8 cellular contexts compared by ENCODE assay signal in genomic region chr7:148940702-148941597, GRCh38. TPM values are rescaled to one million over a fixed set of nuclear protein-coding genes. Genes with fewer than 3 reads are reported as not detected.
DNase-seq lines count a peak whose midpoint lies in the region; ATAC-seq, FAIRE-seq and TF ChIP-seq lines count a peak whose summit lies in the region.

No MANE protein-coding gene starts in this region.

- H3K36me3 ChIP-seq in pancreas (no peaks in the 10 kb centered on the region), tibial nerve (no peaks in the 10 kb centered on the region)

- peak in 1 of 2 donors; percentile 38 for TF ChIP-seq POLR2A in tibial nerve (IDR thresholded peaks at IDR 0.05)

- no peaks in the 10 kb centered on the region for H3K36me3 Mint-ChIP-seq in activated naive CD8-positive, alpha-beta T cell treated with anti-CD3 and anti-CD28 coated beads, Interleukin-2, amount 10 ng/mL, durations not matched to agents 7 days and 5 days

- intact Hi-C loops in Right ventricle myocardium superior (cut with DNase I) (loop anchor here (2.0 kb wide), 1 partner anchor 56 kb away; the partner anchor contains the start of gene EZH2), pancreas (cut with DNase I) (no loop called here)

- POLR2A ChIA-PET in activated naive CD8-positive, alpha-beta T cell treated with anti-CD3 and anti-CD28 coated beads, Interleukin-2, amount 10 ng/mL, durations not matched to agents 7 days and 5 days (lab: Charles Lee), result interaction anchor here (0.6 to 2.4 kb wide), 14 partner anchors 10 to 243 kb away, joined by 3 to 58 read pairs (median 4); partner anchors contain the start of genes CUL1 and EZH2

- peaks cover 10% of the 10 kb centered on the region for H3K4me1 Mint-ChIP-seq in activated naive CD8-positive, alpha-beta T cell treated with anti-CD3 and anti-CD28 coated beads, Interleukin-2, amount 10 ng/mL, durations not matched to agents 7 days and 5 days

- H3K27me3 ChIP-seq in pancreas, result no peaks in the 10 kb centered on the region
- H3K27me3 ChIP-seq in tibial nerve, result no peaks in the 10 kb centered on the region

- H3K4me3 ChIP-seq in pancreas, result peak overlapping the region; percentile 70 to 81 (median 76)
- peak overlapping the region; percentile 66 to 87 (median 76) for H3K4me3 ChIP-seq in tibial nerve

- peak; percentile 43 for FAIRE-seq in pancreas (lab: Jason Lieb, UNC)

- peak in 1 of 2 donors; percentile 79 for TF ChIP-seq EP300 in tibial nerve (IDR thresholded peaks at IDR 0.05)

- H3K4me1 ChIP-seq in pancreas, result peaks cover 4 to 8% (median 5%) of the 10 kb centered on the region in 3 donors
- H3K4me1 ChIP-seq in tibial nerve, result peaks cover 0 to 20% (median 3%) of the 10 kb centered on the region in 4 donors

- peak overlapping the region; percentile 98 for H3K27ac Mint-ChIP-seq in activated naive CD8-positive, alpha-beta T cell treated with anti-CD3 and anti-CD28 coated beads, Interleukin-2, amount 10 ng/mL, durations not matched to agents 7 days and 5 days

- no peaks in the 10 kb centered on the region for H3K27me3 Mint-ChIP-seq in activated naive CD8-positive, alpha-beta T cell treated with anti-CD3 and anti-CD28 coated beads, Interleukin-2, amount 10 ng/mL, durations not matched to agents 7 days and 5 days

- peak overlapping the region; percentile 92 for H3K4me3 Mint-ChIP-seq in activated naive CD8-positive, alpha-beta T cell treated with anti-CD3 and anti-CD28 coated beads, Interleukin-2, amount 10 ng/mL, durations not matched to agents 7 days and 5 days

- H3K9me3 Mint-ChIP-seq in activated naive CD8-positive, alpha-beta T cell treated with anti-CD3 and anti-CD28 coated beads, Interleukin-2, amount 10 ng/mL, durations not matched to agents 7 days and 5 days, result no peaks in the 10 kb centered on the region

- DNase-seq in GM10266 (ENCODE audit: extremely low spot score) (peak; percentile 75), NCI-H1092 (lab: John Stamatoyannopoulos, UW) (peak; percentile 70), SKM-1 treated with dmso at 0.1 percent for 144 hours (lab: John Stamatoyannopoulos, UW; ENCODE audit: unreplicated experiment) (peak; percentile 38), Right ventricle myocardium superior (peak; percentile 90), pancreas (peak; percentile 68 to 89 (median 79)), tibial nerve (ENCODE audit: low spot score in 2 of 2) (peak; percentile 49 to 68)
- DNase-seq in activated naive CD8-positive, alpha-beta T cell treated with anti-CD3 and anti-CD28 coated beads, Interleukin-2, amount 10 ng/mL, durations not matched to agents 7 days and 5 days, result peak; percentile 77

- 0% methylated on average over 43 of the region's 43 CpGs for WGBS in pancreas, 2 donors
- WGBS in tibial nerve, 2 donors, result 1% methylated on average over 28 to 43 of the region's 43 CpGs

- no peaks in the 10 kb centered on the region for H3K9me3 ChIP-seq in pancreas
- H3K9me3 ChIP-seq in tibial nerve, result no peaks in the 10 kb centered on the region

- peak overlapping the region; percentile 83 to 93 (median 90) for H3K27ac ChIP-seq in pancreas
- H3K27ac ChIP-seq in tibial nerve, result peak overlapping the region; percentile 90 to 96 (median 94)

- TF ChIP-seq CTCF in GM10266 (IDR thresholded peaks at IDR 0.05; ENCODE audit: control insufficient read depth, insufficient read depth, low read depth, missing control alignments) (no peak), pancreas (IDR thresholded peaks at IDR 0.05) (no peak), tibial nerve (IDR thresholded peaks at IDR 0.05) (peak in 1 of 5 experiments; percentile 16)

- peak; percentile 67 for ATAC-seq in HG02571 (IDR thresholded peaks at IDR 0.05; ENCODE audit: unreplicated experiment)
- ATAC-seq in activated naive CD8-positive, alpha-beta T cell treated with anti-CD3 and anti-CD28 coated beads, Interleukin-2, amount 10 ng/mL, durations not matched to agents 7 days and 5 days (ENCODE audit: low read depth), result peak; percentile 74
- ATAC-seq in Right ventricle myocardium superior (ENCODE audit: poor library complexity), result peak; percentile 97
- ATAC-seq in pancreas, result peak; percentile 87 to 95 (median 91)

RNA-seq across cellular contexts. Expression of gene EZH2, which starts 56.9 kb away (rescaled TPM):
- total RNA-seq in activated naive CD8-positive, alpha-beta T cell treated with anti-CD3 and anti-CD28 coated beads, Interleukin-2, amount 10 ng/mL, durations not matched to agents 7 days and 5 days, result 10 to 100 TPM; 73.8 to 76.6 TPM
- 1.1 TPM for total RNA-seq in Right ventricle myocardium superior
- 1 to 10 TPM; 2.4 to 3.6 (median 3.2) TPM for total RNA-seq in pancreas
- polyA plus RNA-seq in pancreas, result 1 to 10 TPM; 3.0 to 4.3 TPM
- total RNA-seq in tibial nerve, result 1 to 10 TPM; 1.5 to 7.5 (median 3.3) TPM

Comparison
In these comparisons a context has a peak if more than half of its experiments do, and no peak if none do; other contexts are left out.
1. Peak in every context shown above with its lines: DNase-seq, ATAC-seq, H3K4me3 ChIP-seq and H3K27ac ChIP-seq.
2. DNase-seq: peak in every context shown above with its lines; median percentile 90 in Right ventricle myocardium superior; 79 in pancreas; 77 in activated naive CD8-positive, alpha-beta T cell treated with anti-CD3 and anti-CD28 coated beads, Interleukin-2, amount 10 ng/mL, durations not matched to agents 7 days and 5 days; 75 in GM10266; 70 in NCI-H1092; 58 in tibial nerve; 38 in SKM-1 treated with dmso at 0.1 percent for 144 hours.
3. RNA of gene EZH2, which starts 56.9 kb away (total RNA-seq): 73.8 to 76.6 TPM in activated naive CD8-positive, alpha-beta T cell treated with anti-CD3 and anti-CD28 coated beads, Interleukin-2, amount 10 ng/mL, durations not matched to agents 7 days and 5 days; 1.5 to 7.5 TPM in tibial nerve, 2.4 to 3.6 TPM in pancreas and 1.1 TPM in Right ventricle myocardium superior (single experiment); every median in the first group is over 4 times any median in the second.